Comparison of ENCODE assay signal across 12 cellular contexts in the genomic region with DNA sequence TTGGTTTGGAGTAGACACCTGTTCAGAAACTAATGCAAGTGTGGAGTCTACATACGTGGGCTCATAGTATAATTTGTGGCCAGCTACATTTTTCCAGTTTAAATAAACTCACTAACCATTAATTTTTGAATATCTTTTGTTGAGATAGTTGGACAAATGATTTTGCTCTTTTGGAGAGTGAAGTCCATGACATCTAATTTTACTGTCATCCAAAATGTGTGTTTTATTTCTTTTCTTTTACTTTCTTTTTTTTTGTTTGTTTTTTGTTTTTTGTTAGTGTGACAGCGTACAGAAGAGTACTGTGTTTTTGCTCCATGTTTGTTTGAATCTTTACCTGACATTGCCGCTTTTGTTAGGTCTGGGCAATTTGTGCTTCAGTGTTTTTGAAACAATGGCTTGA. TPM values are rescaled to one million over a fixed set of nuclear protein-coding genes. Genes with fewer than 3 reads are reported as not detected.
A peak's percentile ranks its signal among the peaks of the same experiment; 100 is the strongest.
DNase-seq lines count a peak whose midpoint lies in the region; ATAC-seq and TF ChIP-seq lines count a peak whose summit lies in the region.
"Had no signal": no experiment of that assay in that cellular context is flagged by ENCODE, and none has a peak within 500 bp of the region (broad histone marks: within the 10 kb centered on the region; RNA-seq: fewer than 3 reads in every experiment).

No MANE protein-coding gene starts in this region.

- H3K36me3 ChIP-seq in PC-3 (ENCODE audit: low read depth, low read length) (peaks cover 64% of the 10 kb centered on the region; the same call in 1 of the 2 replicates), skeletal muscle tissue (ENCODE audit: control insufficient read depth in 3 of 3, insufficient read depth in 3 of 3, low read length in 3 of 3) (peaks cover 15 to 23% (median 15%) of the 10 kb centered on the region in 3 donors)

- H3K4me3 ChIP-seq in PC-3 (ENCODE audit: low read length): peak overlapping the region; percentile 92
- peak overlapping the region; percentile 0 for H3K4me3 ChIP-seq in epithelial cell of proximal tubule (ENCODE audit: low read depth, low read length)
- H3K4me3 ChIP-seq in skeletal muscle tissue (ENCODE audit: low read length in 3 of 3): no peak overlapping the region

- POLR2A ChIA-PET in PC-3 (lab: Charles Lee; ENCODE audit: unreplicated experiment): no interaction called here

- H3K9me3 Mint-ChIP-seq in activated T-cell treated with anti-CD3 and anti-CD28 coated beads, Interleukin-2, amount 50 U/mL, for 72 hours: no peaks in the 10 kb centered on the region
- H3K9me3 Mint-ChIP-seq: naive thymus-derived CD4-positive, alpha-beta T cell had no signal

- H3K79me2 ChIP-seq in PC-3 (ENCODE audit: low read length): peaks cover 99% of the 10 kb centered on the region

- H3F3A ChIP-seq in PC-3 (ENCODE audit: low read length, unreplicated experiment): no peaks in the 10 kb centered on the region

- peaks cover 19 to 55% of the 10 kb centered on the region in 2 donors for H3K36me3 Mint-ChIP-seq in activated T-cell treated with anti-CD3 and anti-CD28 coated beads, Interleukin-2, amount 50 U/mL, for 72 hours (ENCODE audit: insufficient read depth in 2 of 2)

- no peak overlapping the region for H3K4me3 Mint-ChIP-seq in activated T-cell treated with anti-CD3 and anti-CD28 coated beads, Interleukin-2, amount 50 U/mL, for 72 hours

- H3K9ac ChIP-seq in PC-3 (ENCODE audit: low read length): peak overlapping the region; percentile 1; the same call in 1 of the 2 replicates
- peak overlapping the region; percentile 1 to 48 (median 17) for H3K9ac ChIP-seq in skeletal muscle tissue (ENCODE audit: low read depth in 1 of 3, low read length in 3 of 3)

- intact Hi-C loops in PC-3 (cut with micrococcal nuclease): no loop called here

- peaks cover 62% of the 10 kb centered on the region for H3K4me1 ChIP-seq in PC-3 (ENCODE audit: insufficient read depth, low read length)
- peaks cover 41 to 69% (median 52%) of the 10 kb centered on the region in 3 donors for H3K4me1 ChIP-seq in skeletal muscle tissue (ENCODE audit: control insufficient read depth in 3 of 3, insufficient read depth in 3 of 3, low read length in 3 of 3)

- H3K27ac ChIP-seq in PC-3 (ENCODE audit: low read length) (no peak overlapping the region), skeletal muscle tissue (ENCODE audit: low read depth, low read length) (peak overlapping the region; percentile 41)

- no peak for DNase-seq in activated T-cell treated with anti-CD3 and anti-CD28 coated beads, Interleukin-2, amount 50 U/mL, for 72 hours
- no peak for DNase-seq in activated T-cell treated with anti-CD3 and anti-CD28 coated beads, Interleukin-2, amount 50 U/mL, for 48 hours
- no peak for DNase-seq in PC-3
- no peak for DNase-seq in epithelial cell of proximal tubule (ENCODE audit: low read depth)
- no peak for DNase-seq in CD1c-positive myeloid dendritic cell (ENCODE audit: extremely low spot score)
- DNase-seq: activated CD4-positive, alpha-beta T cell treated with anti-CD3 and anti-CD28 coated beads for 4 hours; KG1; naive thymus-derived CD4-positive, alpha-beta T cell; stimulated activated naive CD8-positive, alpha-beta T cell treated with anti-CD3 and anti-CD28 coated beads, Interleukin-15, Interleukin-2, amounts not matched to agents 100 U/mL and 50 U/mL, for 24 hours had no signal

- no peak for ATAC-seq in activated T-cell treated with anti-CD3 and anti-CD28 coated beads, Interleukin-2, amount 50 U/mL, for 72 hours (replicated peaks in 1 of 2)
- ATAC-seq in PC-3 (no peak), HG03520 (IDR thresholded peaks at IDR 0.05; ENCODE audit: unreplicated experiment) (no peak), GM21576 (IDR thresholded peaks at IDR 0.05; ENCODE audit: unreplicated experiment) (no peak)
- ATAC-seq: naive thymus-derived CD4-positive, alpha-beta T cell; stimulated activated naive CD8-positive, alpha-beta T cell treated with anti-CD3 and anti-CD28 coated beads, Interleukin-15, Interleukin-2, amounts not matched to agents 100 U/mL and 50 U/mL, for 24 hours had no signal

- no peak overlapping the region for H2AFZ ChIP-seq in PC-3 (ENCODE audit: low read length)

- H3K9me3 ChIP-seq in PC-3 (ENCODE audit: low read length) (no peaks in the 10 kb centered on the region), skeletal muscle tissue (ENCODE audit: control insufficient read depth in 3 of 3, low read length in 3 of 3) (no peaks in the 10 kb centered on the region)

- no peak for TF ChIP-seq CTCF in PC-3 (conservative IDR thresholded peaks at IDR 0.05; ENCODE audit: low read depth, low read length)
- no peak for TF ChIP-seq CTCF in epithelial cell of proximal tubule (conservative IDR thresholded peaks at IDR 0.05; ENCODE audit: low read depth, low read length)

- CTCF ChIA-PET in PC-3 (lab: Charles Lee): no interaction called here

- peak overlapping the region; percentile 98 for H3K4me2 ChIP-seq in PC-3 (ENCODE audit: low read length)

- peaks cover 74% of the 10 kb centered on the region for H4K20me1 ChIP-seq in PC-3 (ENCODE audit: low read length)

- no peaks in the 10 kb centered on the region for H3K27me3 Mint-ChIP-seq in activated T-cell treated with anti-CD3 and anti-CD28 coated beads, Interleukin-2, amount 50 U/mL, for 72 hours (ENCODE audit: low read depth)
- H3K27me3 Mint-ChIP-seq: naive thymus-derived CD4-positive, alpha-beta T cell had no signal

- H3K4me1 Mint-ChIP-seq in activated T-cell treated with anti-CD3 and anti-CD28 coated beads, Interleukin-2, amount 50 U/mL, for 72 hours (ENCODE audit: low read depth): peaks cover 93% of the 10 kb centered on the region

- no TSS peak for BruUV-seq in PC-3 (replicated peaks; lab: Mats Ljungman, UMichigan)

- H3K27me3 ChIP-seq in PC-3 (ENCODE audit: low read length) (no peaks in the 10 kb centered on the region), skeletal muscle tissue (ENCODE audit: control insufficient read depth in 3 of 3, insufficient read depth in 3 of 3, low read length in 3 of 3) (no peaks in the 10 kb centered on the region)

- H3K27ac Mint-ChIP-seq in activated T-cell treated with anti-CD3 and anti-CD28 coated beads, Interleukin-2, amount 50 U/mL, for 72 hours: peak overlapping the region; percentile 93

- H3K9me2 ChIP-seq in PC-3 (replicated peaks; ENCODE audit: low read length): no peaks in the 10 kb centered on the region

RNA-seq across cellular contexts. Expression of gene RBM15, which starts 5.0 kb away (rescaled TPM):
- 10 to 100 TPM; 75.0 to 77.8 TPM for total RNA-seq in activated T-cell treated with anti-CD3 and anti-CD28 coated beads, Interleukin-2, amount 50 U/mL, for 72 hours
- total RNA-seq in PC-3 (2014; rRNA removed) (41.3 and 47.0 TPM in 2 replicates), epithelial cell of proximal tubule (19.9 and 24.2 TPM in 2 replicates), skeletal muscle tissue (29.7 TPM)

RNA-seq across cellular contexts. Expression of gene SLC16A4, which starts 46.7 kb away (rescaled TPM):
- under 1 TPM; 0.44 to 0.58 TPM for total RNA-seq in activated T-cell treated with anti-CD3 and anti-CD28 coated beads, Interleukin-2, amount 50 U/mL, for 72 hours
- 0.22 and 0.29 TPM in 2 replicates for total RNA-seq in PC-3 (2014; rRNA removed)
- total RNA-seq in epithelial cell of proximal tubule: 9.2 and 12.4 TPM in 2 replicates
- 12.5 TPM for total RNA-seq in skeletal muscle tissue

Comparison
In these comparisons a context has a peak if more than half of its experiments do, and no peak if none do; other contexts are left out.
1. H3K4me3 ChIP-seq: peak in PC-3 (single experiment) and epithelial cell of proximal tubule (single experiment); none in skeletal muscle tissue (0 of 3).